Comparison of ENCODE assay signal across 16 cellular contexts in genomic region chr12:9969673-9970072, GRCh38.
A peak's percentile ranks its signal among the peaks of the same experiment; 100 is the strongest.
DNase-seq lines count a peak whose midpoint lies in the region; ATAC-seq and FAIRE-seq lines count a peak whose summit lies in the region.
"Had no signal": no experiment of that assay in that cellular context is flagged by ENCODE, and none has a peak within 500 bp of the region (broad histone marks: within the 10 kb centered on the region; RNA-seq: fewer than 3 reads in every experiment).

No MANE protein-coding gene starts in this region.

- no peak for ATAC-seq in GM19463 (IDR thresholded peaks at IDR 0.05; ENCODE audit: unreplicated experiment)

- peak; percentile 23 for DNase-seq in SIG-M5 treated with dmso at 0.1 percent for 504 hours (lab: John Stamatoyannopoulos, UW; ENCODE audit: unreplicated experiment)
- no peak for DNase-seq in SIG-M5 (lab: John Stamatoyannopoulos, UW)
- peak; percentile 27 for DNase-seq in MV-4-11 (lab: John Stamatoyannopoulos, UW)
- DNase-seq in NCI-H526 treated with DMSO at 0.1 percent for 48 hours (lab: John Stamatoyannopoulos, UW) = peak; percentile 66
- DNase-seq in urothelium cell line (ENCODE audit: low spot score) = no peak
- no peak for DNase-seq in activated CD8-positive, alpha-beta memory T cell treated with anti-CD3 and anti-CD28 coated beads, Interleukin-2, amount 50 U/mL, for 4 hours
- no peak for DNase-seq in AML-193 (lab: John Stamatoyannopoulos, UW)
- DNase-seq: 8988T; Calu3; CD4-positive, alpha-beta T cell; DND-41; GDM1; IMR-90 had no signal

- peak; percentile 52 for FAIRE-seq in urothelium cell line (lab: Jason Lieb, UNC)
- FAIRE-seq: GM12892, H1 had no signal

Comparison
In these comparisons a context has a peak if more than half of its experiments do, and no peak if none do; other contexts are left out.
1. DNase-seq: peak in SIG-M5 treated with dmso at 0.1 percent for 504 hours (single experiment), MV-4-11 (single experiment) and NCI-H526 treated with DMSO at 0.1 percent for 48 hours (single experiment); none in SIG-M5 (single experiment), urothelium cell line (single experiment), activated CD8-positive, alpha-beta memory T cell treated with anti-CD3 and anti-CD28 coated beads, Interleukin-2, amount 50 U/mL, for 4 hours (single experiment) and AML-193 (0 of 2).